1 cellular context compared by ENCODE assay signal in the genomic region with DNA sequence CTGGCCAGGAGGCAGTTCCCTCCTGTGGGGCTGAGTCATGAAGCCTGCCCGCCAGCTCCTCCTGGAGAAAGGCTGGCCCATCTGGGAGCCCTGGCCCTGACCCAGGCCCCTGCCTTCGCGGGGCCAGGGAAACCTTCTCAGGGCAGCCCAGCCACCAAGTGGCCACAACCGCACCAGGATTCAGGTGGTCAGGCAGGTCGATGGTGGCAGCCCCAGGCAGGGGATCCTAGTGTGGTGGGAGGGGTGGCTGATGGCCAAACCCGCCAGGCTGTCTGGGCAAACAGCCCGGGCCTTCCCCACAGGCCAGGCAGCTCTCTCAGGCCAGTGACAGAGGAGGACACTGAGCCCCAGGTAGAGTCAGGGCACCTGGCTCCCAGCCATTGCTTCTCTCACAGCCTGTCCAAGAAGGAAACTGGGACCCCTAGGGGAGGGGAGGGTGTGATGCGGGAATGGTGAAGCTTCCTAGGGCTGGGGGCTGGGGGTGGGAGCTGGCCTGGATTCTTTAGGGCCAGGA.
TF ChIP-seq lines count a peak whose summit lies in the region.

No MANE protein-coding gene starts in this region.

TF ChIP-seq in SK-N-SH treated with all-trans-retinoic acid at 6 μM for 48 hours, 23 proteins besides CTCF, POLR2A, EP300 and RAD21 (continued from another document):
- no peak for TF ChIP-seq CSDC2 (CRISPR knock-in tag; IDR thresholded peaks at IDR 0.05)
- TF ChIP-seq ZNF565 (CRISPR knock-in tag; conservative IDR thresholded peaks at IDR 0.05; ENCODE audit: low read depth): no peak
- TF ChIP-seq, protein P1, sequence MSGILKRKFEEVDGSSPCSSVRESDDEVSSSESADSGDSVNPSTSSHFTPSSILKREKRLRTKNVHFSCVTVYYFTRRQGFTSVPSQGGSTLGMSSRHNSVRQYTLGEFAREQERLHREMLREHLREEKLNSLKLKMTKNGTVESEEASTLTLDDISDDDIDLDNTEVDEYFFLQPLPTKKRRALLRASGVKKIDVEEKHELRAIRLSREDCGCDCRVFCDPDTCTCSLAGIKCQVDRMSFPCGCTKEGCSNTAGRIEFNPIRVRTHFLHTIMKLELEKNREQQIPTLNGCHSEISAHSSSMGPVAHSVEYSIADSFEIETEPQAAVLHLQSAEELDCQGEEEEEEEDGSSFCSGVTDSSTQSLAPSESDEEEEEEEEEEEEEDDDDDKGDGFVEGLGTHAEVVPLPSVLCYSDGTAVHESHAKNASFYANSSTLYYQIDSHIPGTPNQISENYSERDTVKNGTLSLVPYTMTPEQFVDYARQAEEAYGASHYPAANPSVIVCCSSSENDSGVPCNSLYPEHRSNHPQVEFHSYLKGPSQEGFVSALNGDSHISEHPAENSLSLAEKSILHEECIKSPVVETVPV (CRISPR knock-in tag; IDR thresholded peaks at IDR 0.05): no peak
